In the genomic region with DNA sequence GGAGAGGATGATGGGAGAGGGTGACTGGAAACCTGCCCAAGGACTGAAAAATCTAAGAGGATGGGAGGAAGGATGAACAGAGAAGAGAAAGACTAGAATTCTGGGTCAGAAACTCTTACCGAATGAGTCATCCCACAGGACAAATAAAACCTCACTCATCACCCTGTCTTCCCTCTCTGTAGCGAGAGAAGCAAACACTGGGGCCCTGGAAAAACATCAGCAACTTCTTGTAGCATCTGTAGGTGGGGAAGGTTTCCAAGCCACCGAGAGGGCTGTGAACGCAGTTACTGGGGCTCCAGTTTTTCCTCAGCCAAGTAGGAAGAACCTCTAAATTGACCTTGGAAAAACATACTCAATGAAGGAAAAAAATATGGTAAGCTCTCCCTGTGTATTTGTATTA, we compare ENCODE assay signal across 12 cellular contexts.
DNase-seq lines count a peak whose midpoint lies in the region; ATAC-seq and TF ChIP-seq lines count a peak whose summit lies in the region.
"Had no signal": no experiment of that assay in that cellular context is flagged by ENCODE, and none has a peak within 500 bp of the region (broad histone marks: within the 10 kb centered on the region; RNA-seq: fewer than 3 reads in every experiment).

No MANE protein-coding gene starts in this region.

- H3K4me1 Mint-ChIP-seq in T-helper 17 cell: peaks cover 13% of the 10 kb centered on the region
- H3K4me1 Mint-ChIP-seq in activated naive CD4-positive, alpha-beta T cell treated with anti-CD3 and anti-CD28 coated beads for 36 hours (ENCODE audit: low read depth): peaks cover 5% of the 10 kb centered on the region

- no peak overlapping the region for H2AFZ ChIP-seq in Loucy (ENCODE audit: low read length)

- H3K27ac Mint-ChIP-seq in T-helper 17 cell: no peak overlapping the region
- H3K27ac Mint-ChIP-seq in activated naive CD4-positive, alpha-beta T cell treated with anti-CD3 and anti-CD28 coated beads for 36 hours: no peak overlapping the region

- H3K79me2 ChIP-seq in Loucy (ENCODE audit: insufficient read depth, low read length): no peaks in the 10 kb centered on the region

- H3K36me3 ChIP-seq in Loucy (ENCODE audit: insufficient read depth, low read length) (no peaks in the 10 kb centered on the region), mucosa of descending colon (ENCODE audit: low read depth) (no peaks in the 10 kb centered on the region)

- H3K4me3 ChIP-seq in AG04450 (ENCODE audit: low read depth, low read length) (no peak overlapping the region), Loucy (ENCODE audit: low read length, poor library complexity, severe bottlenecking) (no peak overlapping the region), cardiac fibroblast (replicated peaks in 1 of 2; ENCODE audit: low read depth in 2 of 2, low read length in 2 of 2) (no peak overlapping the region), mucosa of descending colon (no peak overlapping the region)
- H3K4me3 ChIP-seq: skin epidermis had no signal

- intact Hi-C loops in mucosa of descending colon (cut with DNase I, micrococcal nuclease): no loop called here
- intact Hi-C loops in activated naive CD4-positive, alpha-beta T cell treated with anti-CD3 and anti-CD28 coated beads for 36 hours (cut with micrococcal nuclease): no loop called here

- TF ChIP-seq CTCF in AG04450 (IDR thresholded peaks at IDR 0.05; ENCODE audit: low read depth, low read length) (no peak), Loucy (conservative IDR thresholded peaks at IDR 0.05; ENCODE audit: low read length) (no peak), cardiac fibroblast (IDR thresholded peaks at IDR 0.05; ENCODE audit: low read depth, low read length) (no peak), mucosa of descending colon (IDR thresholded peaks at IDR 0.05) (no peak)

- H3K27ac ChIP-seq in AG04450 (ENCODE audit: low read depth, low read length): no peak overlapping the region

- no peaks in the 10 kb centered on the region for H3K9me3 Mint-ChIP-seq in activated naive CD4-positive, alpha-beta T cell treated with anti-CD3 and anti-CD28 coated beads for 36 hours

- no peaks in the 10 kb centered on the region for H3K9me2 ChIP-seq in Loucy (replicated peaks; ENCODE audit: low read depth, low read length)

- H3K9me3 ChIP-seq in AG04450 (ENCODE audit: control insufficient read depth, insufficient read depth, low read length): no peaks in the 10 kb centered on the region
- no peaks in the 10 kb centered on the region for H3K9me3 ChIP-seq in Loucy (ENCODE audit: insufficient read depth, low read depth, low read length)
- H3K9me3 ChIP-seq in mucosa of descending colon: no peaks in the 10 kb centered on the region
- no peaks in the 10 kb centered on the region for H3K9me3 ChIP-seq in T-helper 17 cell (ENCODE audit: control insufficient read depth, low read length, poor library complexity, severe bottlenecking)

- DNase-seq in AG04450 (ENCODE audit: low read depth, low spot score) (peak; percentile 53), cardiac fibroblast (ENCODE audit: low read depth in 2 of 2) (peak; percentile 41 to 64), mucosa of descending colon (peak in 1 of 3 donors; percentile 22), T-helper 17 cell (no peak)
- DNase-seq in activated effector memory CD4-positive, alpha-beta T cell treated with Interleukin-2 at 50 U/mL for 16 hours: no peak
- DNase-seq in activated naive CD4-positive, alpha-beta T cell treated with anti-CD3 and anti-CD28 coated beads for 36 hours: no peak
- DNase-seq: effector memory CD4-positive, alpha-beta T cell; NCI-H774; stimulated activated naive CD4-positive, alpha-beta T cell had no signal

- no peak overlapping the region for H3K4me2 ChIP-seq in Loucy (ENCODE audit: low read depth, low read length, poor library complexity, severe bottlenecking)

- H3K36me3 Mint-ChIP-seq in T-helper 17 cell (ENCODE audit: low read depth): no peaks in the 10 kb centered on the region
- no peaks in the 10 kb centered on the region for H3K36me3 Mint-ChIP-seq in activated naive CD4-positive, alpha-beta T cell treated with anti-CD3 and anti-CD28 coated beads for 36 hours (ENCODE audit: low read depth)

- POLR2A ChIA-PET in AG04450 (lab: Yijun Ruan, JAX): no interaction called here

- peaks cover 3% of the 10 kb centered on the region for H3K27me3 ChIP-seq in AG04450 (ENCODE audit: control insufficient read depth, insufficient read depth, low read length)
- no peaks in the 10 kb centered on the region for H3K27me3 ChIP-seq in Loucy (ENCODE audit: insufficient read depth, low read length, poor library complexity, severe bottlenecking)

- H3K4me3 Mint-ChIP-seq in T-helper 17 cell: no peak overlapping the region
- H3K4me3 Mint-ChIP-seq in activated naive CD4-positive, alpha-beta T cell treated with anti-CD3 and anti-CD28 coated beads for 36 hours: no peak overlapping the region

- CTCF ChIA-PET in AG04450 (lab: Charles Lee): interaction anchor here (0.9 kb wide), 2 partner anchors 62 to 170 kb away, joined by 3 read pairs; no protein-coding TSS in a partner anchor
- CTCF ChIA-PET in activated naive CD4-positive, alpha-beta T cell treated with anti-CD3 and anti-CD28 coated beads for 36 hours (lab: Charles Lee): no interaction called here

- H4K20me1 ChIP-seq in Loucy (ENCODE audit: insufficient read depth, low read length, poor library complexity, severe bottlenecking): no peaks in the 10 kb centered on the region

- peak overlapping the region; percentile 83 for H3K9ac ChIP-seq in Loucy (ENCODE audit: low read depth, low read length, poor library complexity, severe bottlenecking)

- peaks cover 6% of the 10 kb centered on the region for H3K27me3 Mint-ChIP-seq in T-helper 17 cell
- H3K27me3 Mint-ChIP-seq in activated naive CD4-positive, alpha-beta T cell treated with anti-CD3 and anti-CD28 coated beads for 36 hours (ENCODE audit: low read depth): peaks cover 4% of the 10 kb centered on the region

- peaks cover 23% of the 10 kb centered on the region for H3F3A ChIP-seq in Loucy (ENCODE audit: low read depth)

- H3K4me1 ChIP-seq in Loucy (ENCODE audit: insufficient read depth, low read length, poor library complexity, severe bottlenecking) (peaks cover 61% of the 10 kb centered on the region), mucosa of descending colon (ENCODE audit: low read depth) (peaks cover 6% of the 10 kb centered on the region)

- ATAC-seq in mucosa of descending colon: peak; percentile 28
- no peak for ATAC-seq in T-helper 17 cell
- no peak for ATAC-seq in HG03139 (IDR thresholded peaks at IDR 0.05; ENCODE audit: unreplicated experiment)

Comparison
In these comparisons a context has a peak if more than half of its experiments do, and no peak if none do; other contexts are left out.
1. DNase-seq: peak in AG04450 (single experiment) and cardiac fibroblast (2 of 2); none in T-helper 17 cell (0 of 3), activated effector memory CD4-positive, alpha-beta T cell treated with Interleukin-2 at 50 U/mL for 16 hours (single experiment) and activated naive CD4-positive, alpha-beta T cell treated with anti-CD3 and anti-CD28 coated beads for 36 hours (single experiment).